In the genomic region with DNA sequence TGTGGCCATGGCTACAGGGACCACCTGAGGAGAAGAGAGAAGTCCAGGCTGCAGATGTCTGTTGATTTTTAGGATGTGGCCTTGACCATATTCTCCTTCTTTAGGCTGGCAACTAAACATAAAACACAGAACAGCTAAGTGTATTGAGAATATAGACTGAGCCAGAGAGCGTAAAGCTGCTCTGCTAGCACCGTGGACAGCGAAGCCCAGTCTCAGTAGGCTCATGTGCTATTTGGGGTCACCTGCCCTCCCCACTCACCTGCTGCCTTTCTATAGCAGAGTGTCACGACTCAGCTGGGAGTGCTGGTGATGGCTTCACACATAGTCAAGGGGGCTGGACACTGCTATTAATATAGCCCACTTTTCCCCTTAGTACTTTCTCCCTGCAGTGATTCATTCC, we compare ENCODE assay signal across 1 cellular context.
TF ChIP-seq lines count a peak whose summit lies in the region.

No MANE protein-coding gene starts in this region.

TF ChIP-seq in HepG2, 621 proteins besides CTCF, POLR2A, EP300 and RAD21 (continued from another document):
- TF ChIP-seq, protein P1, sequence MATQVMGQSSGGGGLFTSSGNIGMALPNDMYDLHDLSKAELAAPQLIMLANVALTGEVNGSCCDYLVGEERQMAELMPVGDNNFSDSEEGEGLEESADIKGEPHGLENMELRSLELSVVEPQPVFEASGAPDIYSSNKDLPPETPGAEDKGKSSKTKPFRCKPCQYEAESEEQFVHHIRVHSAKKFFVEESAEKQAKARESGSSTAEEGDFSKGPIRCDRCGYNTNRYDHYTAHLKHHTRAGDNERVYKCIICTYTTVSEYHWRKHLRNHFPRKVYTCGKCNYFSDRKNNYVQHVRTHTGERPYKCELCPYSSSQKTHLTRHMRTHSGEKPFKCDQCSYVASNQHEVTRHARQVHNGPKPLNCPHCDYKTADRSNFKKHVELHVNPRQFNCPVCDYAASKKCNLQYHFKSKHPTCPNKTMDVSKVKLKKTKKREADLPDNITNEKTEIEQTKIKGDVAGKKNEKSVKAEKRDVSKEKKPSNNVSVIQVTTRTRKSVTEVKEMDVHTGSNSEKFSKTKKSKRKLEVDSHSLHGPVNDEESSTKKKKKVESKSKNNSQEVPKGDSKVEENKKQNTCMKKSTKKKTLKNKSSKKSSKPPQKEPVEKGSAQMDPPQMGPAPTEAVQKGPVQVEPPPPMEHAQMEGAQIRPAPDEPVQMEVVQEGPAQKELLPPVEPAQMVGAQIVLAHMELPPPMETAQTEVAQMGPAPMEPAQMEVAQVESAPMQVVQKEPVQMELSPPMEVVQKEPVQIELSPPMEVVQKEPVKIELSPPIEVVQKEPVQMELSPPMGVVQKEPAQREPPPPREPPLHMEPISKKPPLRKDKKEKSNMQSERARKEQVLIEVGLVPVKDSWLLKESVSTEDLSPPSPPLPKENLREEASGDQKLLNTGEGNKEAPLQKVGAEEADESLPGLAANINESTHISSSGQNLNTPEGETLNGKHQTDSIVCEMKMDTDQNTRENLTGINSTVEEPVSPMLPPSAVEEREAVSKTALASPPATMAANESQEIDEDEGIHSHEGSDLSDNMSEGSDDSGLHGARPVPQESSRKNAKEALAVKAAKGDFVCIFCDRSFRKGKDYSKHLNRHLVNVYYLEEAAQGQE (IDR thresholded peaks at IDR 0.05; ENCODE audit: borderline replicate concordance in 1 of 2, low read depth in 1 of 2, low read length in 2 of 2), result peak; percentile 16 to 80
- TF ChIP-seq TRAFD1 (CRISPR knock-in tag; IDR thresholded peaks at IDR 0.05; ENCODE audit: borderline replicate concordance) (no peak), SNRNP70 (IDR thresholded peaks at IDR 0.05; ENCODE audit: low read depth, low read length) (no peak), ZNF430 (CRISPR knock-in tag; IDR thresholded peaks at IDR 0.05) (no peak), ZSCAN30 (CRISPR knock-in tag; IDR thresholded peaks at IDR 0.05) (no peak)
